ENCODE assay signal across 38 cellular contexts in the genomic region with DNA sequence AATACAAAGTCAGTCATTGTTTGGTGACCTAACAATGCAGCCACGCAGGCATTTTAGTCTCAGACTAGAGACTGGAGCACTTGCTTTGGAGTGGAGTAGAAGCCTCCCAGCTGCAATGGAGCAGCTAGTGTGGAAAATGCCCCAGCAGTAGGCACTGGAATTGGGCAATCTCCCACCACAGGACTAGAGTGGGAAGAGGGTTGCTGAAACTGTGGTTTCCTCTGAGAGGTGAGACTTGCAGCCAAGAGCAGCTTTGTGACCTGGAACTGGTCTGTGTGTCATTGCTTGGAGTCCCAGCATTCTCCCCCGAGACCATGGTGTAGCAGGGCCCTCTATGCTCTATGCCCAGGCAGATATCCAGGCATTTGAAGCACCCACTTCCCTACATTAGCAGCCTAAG.
"Had no signal": no experiment of that assay in that cellular context is flagged by ENCODE, and none has a peak within 500 bp of the region (broad histone marks: within the 10 kb centered on the region; RNA-seq: fewer than 3 reads in every experiment).

No MANE protein-coding gene starts in this region.

- H3K9me3 ChIP-seq: SJCRH30 had no signal

- FAIRE-seq: astrocyte, bronchial epithelial cell, colon had no signal

- H3K4me3 ChIP-seq: adrenal gland, body of pancreas, MG63, SJCRH30, SK-N-MC had no signal

- H3K27ac ChIP-seq: adrenal gland, body of pancreas, SJCRH30, SK-N-MC, VCaP had no signal

- H3K4me1 ChIP-seq: adrenal gland, body of pancreas, SJCRH30 had no signal

- H3K36me3 ChIP-seq: adrenal gland, MG63, SJCRH30 had no signal

- DNase-seq: activated B cell treated with CpG ODN at 0.5 μM for 24 hours; activated CD4-positive, alpha-beta memory T cell treated with anti-CD3 and anti-CD28 coated beads for 36 hours; activated CD4-positive, alpha-beta T cell treated with anti-CD3 and anti-CD28 coated beads for 4 hours; activated CD4-positive, alpha-beta T cell treated with anti-CD3 and anti-CD28 coated beads, Interleukin-2, amount 50 U/mL, for 1 hour; activated CD4-positive, CD25-positive, alpha-beta regulatory T cell treated with anti-CD3 and anti-CD28 coated beads, Interleukin-2, amount 50 U/mL, for 72 hours; activated CD8-positive, alpha-beta memory T cell treated with anti-CD3 and anti-CD28 coated beads, Interleukin-2, amount 50 U/mL, for 4 hours; activated gamma-delta T cell treated with Interleukin-2 at 50 U/mL for 16 hours; activated naive CD4-positive, alpha-beta T cell treated with anti-CD3 and anti-CD28 coated beads for 36 hours; activated T-cell treated with anti-CD3 and anti-CD28 coated beads for 4 hours; activated T-cell treated with anti-CD3 and anti-CD28 coated beads, Interleukin-2, amount 50 U/mL, for 4 hours; adrenal gland; body of pancreas; caudate nucleus; cerebellar nuclear complex; Karpas-422; KBM-7; MG63; NCI-H1092; NCI-H146; NCI-H187; NCI-H2081; NCI-H2171 treated with DMSO at 0.1 percent for 48 hours; NCI-H2227 treated with DMSO at 0.1 percent for 48 hours; NCI-H446; NCI-H510A treated with DMSO at 0.1 percent for 48 hours; NCI-H69; NCI-H82; SHP77; SJCRH30; T-helper 1 cell; T-helper 2 cell; T-helper 9 cell had no signal

- H3K27me3 ChIP-seq: adrenal gland, body of pancreas, MG63, SJCRH30 had no signal

- ATAC-seq: activated naive CD4-positive, alpha-beta T cell treated with anti-CD3 and anti-CD28 coated beads, Interleukin-2, amount 50 U/mL, for 72 hours; activated T-cell treated with anti-CD3 and anti-CD28 coated beads, Interleukin-2, amount 50 U/mL, for 4 hours; body of pancreas had no signal
